Comparison of ENCODE assay signal across 1 cellular context in the genomic region with DNA sequence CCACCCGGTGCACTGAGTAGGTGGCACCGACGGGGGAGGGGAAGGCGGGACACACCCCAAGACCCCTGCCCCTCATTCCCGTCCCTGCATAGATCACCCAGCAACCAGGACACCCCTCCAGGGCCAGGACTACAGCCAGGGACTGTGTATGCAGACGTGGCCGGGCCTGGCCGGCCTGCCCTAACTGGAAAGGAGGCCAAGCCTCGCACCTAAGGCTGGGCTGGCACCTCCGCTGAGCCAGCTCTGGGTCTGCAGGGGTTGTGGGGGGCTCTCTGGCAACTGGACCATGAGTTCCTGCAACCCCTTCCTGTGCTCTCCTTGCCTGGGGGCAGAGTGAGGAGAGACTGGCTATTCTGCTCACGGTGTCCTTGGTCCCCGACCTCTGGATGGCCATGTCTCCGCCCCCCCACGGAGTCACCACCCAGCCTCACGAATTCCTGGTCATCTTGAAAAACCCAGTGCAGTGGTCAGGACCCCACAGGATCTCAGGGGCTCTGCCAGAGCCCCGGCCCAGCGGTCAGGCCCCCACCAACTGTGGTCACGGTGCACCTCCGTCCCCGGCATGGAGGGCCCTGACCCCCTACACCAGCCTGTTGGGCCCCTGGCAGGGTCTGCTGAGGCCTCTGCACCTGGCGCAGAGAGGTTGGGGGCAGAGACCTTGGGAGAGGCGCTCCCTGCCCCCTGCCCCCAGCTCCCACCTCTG.
TF ChIP-seq lines count a peak whose summit lies in the region.

No MANE protein-coding gene starts in this region.

TF ChIP-seq in GM23338, 12 proteins besides CTCF, POLR2A, EP300 and RAD21 (continued from another document):
- TF ChIP-seq, protein P1, sequence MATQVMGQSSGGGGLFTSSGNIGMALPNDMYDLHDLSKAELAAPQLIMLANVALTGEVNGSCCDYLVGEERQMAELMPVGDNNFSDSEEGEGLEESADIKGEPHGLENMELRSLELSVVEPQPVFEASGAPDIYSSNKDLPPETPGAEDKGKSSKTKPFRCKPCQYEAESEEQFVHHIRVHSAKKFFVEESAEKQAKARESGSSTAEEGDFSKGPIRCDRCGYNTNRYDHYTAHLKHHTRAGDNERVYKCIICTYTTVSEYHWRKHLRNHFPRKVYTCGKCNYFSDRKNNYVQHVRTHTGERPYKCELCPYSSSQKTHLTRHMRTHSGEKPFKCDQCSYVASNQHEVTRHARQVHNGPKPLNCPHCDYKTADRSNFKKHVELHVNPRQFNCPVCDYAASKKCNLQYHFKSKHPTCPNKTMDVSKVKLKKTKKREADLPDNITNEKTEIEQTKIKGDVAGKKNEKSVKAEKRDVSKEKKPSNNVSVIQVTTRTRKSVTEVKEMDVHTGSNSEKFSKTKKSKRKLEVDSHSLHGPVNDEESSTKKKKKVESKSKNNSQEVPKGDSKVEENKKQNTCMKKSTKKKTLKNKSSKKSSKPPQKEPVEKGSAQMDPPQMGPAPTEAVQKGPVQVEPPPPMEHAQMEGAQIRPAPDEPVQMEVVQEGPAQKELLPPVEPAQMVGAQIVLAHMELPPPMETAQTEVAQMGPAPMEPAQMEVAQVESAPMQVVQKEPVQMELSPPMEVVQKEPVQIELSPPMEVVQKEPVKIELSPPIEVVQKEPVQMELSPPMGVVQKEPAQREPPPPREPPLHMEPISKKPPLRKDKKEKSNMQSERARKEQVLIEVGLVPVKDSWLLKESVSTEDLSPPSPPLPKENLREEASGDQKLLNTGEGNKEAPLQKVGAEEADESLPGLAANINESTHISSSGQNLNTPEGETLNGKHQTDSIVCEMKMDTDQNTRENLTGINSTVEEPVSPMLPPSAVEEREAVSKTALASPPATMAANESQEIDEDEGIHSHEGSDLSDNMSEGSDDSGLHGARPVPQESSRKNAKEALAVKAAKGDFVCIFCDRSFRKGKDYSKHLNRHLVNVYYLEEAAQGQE (IDR thresholded peaks at IDR 0.05; ENCODE audit: unreplicated experiment), result no peak
- no peak for TF ChIP-seq ZNF114 (CRISPR knock-in tag; IDR thresholded peaks at IDR 0.05)
- TF ChIP-seq EZH2 (IDR thresholded peaks at IDR 0.05; ENCODE audit: low read depth, unreplicated experiment), result no peak
- TF ChIP-seq NANOG (IDR thresholded peaks at IDR 0.05; ENCODE audit: borderline replicate concordance), result no peak
